ENCODE assay signal across 1 cellular context in genomic region chr2:42999391-42999811, GRCh38.
TF ChIP-seq lines count a peak whose summit lies in the region.

No MANE protein-coding gene starts in this region.

TF ChIP-seq in HepG2, 621 proteins besides CTCF, POLR2A, EP300 and RAD21 (continues in another document):
- TF ChIP-seq ATF1 (CRISPR knock-in tag; IDR thresholded peaks at IDR 0.05) (no peak), GABPB1 (CRISPR knock-in tag; IDR thresholded peaks at IDR 0.05) (no peak), FOXA1 (IDR thresholded peaks at IDR 0.05) (no peak), FOXA1 (CRISPR knock-in tag; IDR thresholded peaks at IDR 0.05) (peak; percentile 24; the same call in 1 of the 2 replicates), NR0B2 (CRISPR knock-in tag; IDR thresholded peaks at IDR 0.05) (no peak), ESRRA (CRISPR knock-in tag; IDR thresholded peaks at IDR 0.05; ENCODE audit: low read depth) (no peak), ZNF296 (CRISPR knock-in tag; conservative IDR thresholded peaks at IDR 0.05) (no peak), SP5 (CRISPR knock-in tag; IDR thresholded peaks at IDR 0.05; ENCODE audit: borderline replicate concordance, low read depth) (peak; percentile 92), ZHX1 (CRISPR knock-in tag; IDR thresholded peaks at IDR 0.05; ENCODE audit: low read depth) (no peak), KAT8 (CRISPR knock-in tag; IDR thresholded peaks at IDR 0.05) (peak; percentile 34; the same call in 1 of the 2 replicates), SP4 (CRISPR knock-in tag; IDR thresholded peaks at IDR 0.05) (0 out of 2 replicates have a peak, but pooled peaks have one; percentile 14), MEF2D (CRISPR knock-in tag; IDR thresholded peaks at IDR 0.05) (no peak), ZNF337 (CRISPR knock-in tag; IDR thresholded peaks at IDR 0.05; ENCODE audit: borderline replicate concordance, low read depth) (no peak), PITX1 (CRISPR knock-in tag; IDR thresholded peaks at IDR 0.05) (peak; percentile 47; the same call in 1 of the 2 replicates), ISL2 (CRISPR knock-in tag; IDR thresholded peaks at IDR 0.05) (0 out of 2 replicates have a peak, but pooled peaks have one; percentile 39), SOX6 (IDR thresholded peaks at IDR 0.05) (no peak), SOX6 (CRISPR knock-in tag; IDR thresholded peaks at IDR 0.05) (0 out of 2 replicates have a peak, but pooled peaks have one; percentile 8), FOXP4 (CRISPR knock-in tag; IDR thresholded peaks at IDR 0.05) (0 out of 2 replicates have a peak, but pooled peaks have one; percentile 50), ARID5B (CRISPR knock-in tag; IDR thresholded peaks at IDR 0.05) (peak; percentile 40; the same call in 1 of the 2 replicates), PAXIP1 (CRISPR knock-in tag; conservative IDR thresholded peaks at IDR 0.05) (peak; percentile 34; the same call in 1 of the 2 replicates), SOX13 (IDR thresholded peaks at IDR 0.05) (no peak), SOX13 (CRISPR knock-in tag; conservative IDR thresholded peaks at IDR 0.05 in 1 of 2, IDR thresholded peaks at IDR 0.05 in 1 of 2) (peak in 1 of 2 experiments; percentile 45; a peak in 1 of 4 replicates), HDAC1 (CRISPR knock-in tag; IDR thresholded peaks at IDR 0.05) (no peak), FOXJ3 (CRISPR knock-in tag; IDR thresholded peaks at IDR 0.05; ENCODE audit: borderline replicate concordance) (no peak), HNF1A (IDR thresholded peaks at IDR 0.05; ENCODE audit: low read depth) (0 out of 2 replicates have a peak, but pooled peaks have one; percentile 17), HNF1A (CRISPR knock-in tag; IDR thresholded peaks at IDR 0.05; ENCODE audit: borderline replicate concordance) (no peak), BCLAF1 (IDR thresholded peaks at IDR 0.05) (no peak), PLRG1 (conservative IDR thresholded peaks at IDR 0.05) (no peak), FOXO4 (CRISPR knock-in tag; conservative IDR thresholded peaks at IDR 0.05) (no peak), PLSCR1 (CRISPR knock-in tag; IDR thresholded peaks at IDR 0.05; ENCODE audit: borderline replicate concordance) (no peak), HNRNPL (IDR thresholded peaks at IDR 0.05; ENCODE audit: low read depth, low read length) (0 out of 2 replicates have a peak, but pooled peaks have one; percentile 35), ZNF20 (CRISPR knock-in tag; IDR thresholded peaks at IDR 0.05) (no peak), FOXA3 (CRISPR knock-in tag; IDR thresholded peaks at IDR 0.05) (0 out of 2 replicates have a peak, but pooled peaks have one; percentile 7), SOX5 (CRISPR knock-in tag; IDR thresholded peaks at IDR 0.05; ENCODE audit: borderline replicate concordance) (0 out of 2 replicates have a peak, but pooled peaks have one; percentile 23), ZNF616 (CRISPR knock-in tag; IDR thresholded peaks at IDR 0.05; ENCODE audit: low read depth) (no peak), HDAC6 (IDR thresholded peaks at IDR 0.05; ENCODE audit: low read depth, low read length) (no peak)
